In the genomic region with DNA sequence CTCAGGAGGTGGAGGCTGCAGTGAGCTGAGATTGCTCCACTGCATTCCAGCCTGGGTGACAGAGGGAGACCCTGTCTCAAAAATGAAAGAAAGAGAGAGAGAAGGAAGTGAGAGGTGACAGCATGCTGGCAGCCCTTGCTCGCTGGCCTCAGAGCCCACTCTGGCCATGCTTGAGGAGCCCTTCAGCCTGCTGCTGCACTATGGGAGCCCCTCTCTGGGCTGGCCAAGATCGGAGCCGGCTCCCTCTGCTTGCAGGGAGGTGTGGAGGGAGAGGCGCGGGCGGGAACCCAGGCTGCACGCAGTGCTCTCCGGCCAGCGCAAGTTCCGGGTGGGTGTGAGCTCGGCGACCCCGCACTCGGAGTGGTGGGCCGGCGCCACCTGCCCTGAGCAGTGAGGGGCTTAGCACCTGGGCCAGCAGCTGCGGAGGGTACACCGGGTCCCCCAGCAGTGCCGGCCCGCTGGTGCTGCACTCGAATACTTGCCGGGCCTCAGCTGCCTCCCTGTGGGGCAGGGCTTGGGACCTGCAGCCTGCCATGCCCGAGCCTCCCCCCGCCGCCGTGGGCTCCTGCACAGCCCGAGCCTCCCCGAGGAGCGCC, we compare ENCODE assay signal across 4 cellular contexts. TPM values are rescaled to one million over a fixed set of nuclear protein-coding genes. Genes with fewer than 3 reads are reported as not detected.
"Had no signal": no experiment of that assay in that cellular context is flagged by ENCODE, and none has a peak within 500 bp of the region (broad histone marks: within the 10 kb centered on the region; RNA-seq: fewer than 3 reads in every experiment).

No MANE protein-coding gene starts in this region.

RNA-seq across cellular contexts. Expression of a gene that starts 8.6 kb away (rescaled TPM):
- total RNA-seq: SJSA1 had no signal

RNA-seq across cellular contexts. Expression of a gene that starts 32.3 kb away (rescaled TPM):
- total RNA-seq: activated CD4-positive, alpha-beta memory T cell treated with anti-CD3 and anti-CD28 coated beads for 36 hours; activated CD4-positive, alpha-beta T cell treated with anti-CD3 and anti-CD28 coated beads for 36 hours; SJSA1 had no signal
- polyA plus RNA-seq: SK-N-SH had no signal

RNA-seq across cellular contexts. Expression of a gene that starts 48.0 kb away (rescaled TPM):
- total RNA-seq: activated CD4-positive, alpha-beta memory T cell treated with anti-CD3 and anti-CD28 coated beads for 36 hours; activated CD4-positive, alpha-beta T cell treated with anti-CD3 and anti-CD28 coated beads for 36 hours; SJSA1 had no signal
- polyA plus RNA-seq: SK-N-SH had no signal
